In the genomic region with DNA sequence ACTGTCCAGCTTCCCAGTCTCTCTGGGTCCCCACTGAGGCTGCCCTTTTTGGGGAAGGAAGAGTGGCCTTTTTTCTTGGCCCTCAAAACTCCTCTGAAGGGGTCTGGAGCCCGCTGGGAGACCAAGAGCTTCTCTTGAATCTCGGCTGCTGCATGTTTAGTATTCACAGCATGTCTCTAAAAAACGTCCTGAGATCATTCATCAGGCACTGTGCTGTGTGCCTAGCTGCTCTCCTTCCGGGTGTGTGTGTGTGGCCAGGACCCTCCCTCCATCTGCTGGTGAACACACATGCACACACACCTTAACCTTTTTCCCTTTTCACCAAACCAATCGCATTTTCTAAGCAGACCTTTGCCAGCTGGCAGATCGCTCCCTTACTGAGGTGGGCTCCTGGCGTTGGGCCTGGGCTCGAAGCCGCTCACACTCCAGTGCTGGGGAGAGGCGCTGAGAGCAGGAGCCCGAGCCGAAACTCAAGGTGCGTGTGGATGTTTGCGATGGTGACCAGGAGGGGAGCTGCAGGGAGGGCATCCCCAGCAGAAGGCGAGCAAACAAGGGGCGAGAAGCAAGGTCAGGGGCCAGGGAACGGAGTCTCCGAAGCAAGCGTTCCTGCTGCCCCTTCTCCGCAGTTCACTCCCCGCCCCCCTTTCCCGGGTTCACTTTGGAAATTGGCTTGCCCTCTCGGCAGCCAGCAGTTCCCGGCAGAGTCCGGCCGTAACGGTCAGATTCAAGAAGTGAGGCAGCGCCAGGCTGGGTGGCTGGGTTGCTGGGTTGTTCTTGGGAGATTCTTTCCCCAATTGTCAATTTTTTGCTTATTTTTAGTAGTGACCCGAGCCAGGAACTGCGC, we compare ENCODE assay signal across 8 cellular contexts. TPM values are rescaled to one million over a fixed set of nuclear protein-coding genes. Genes with fewer than 3 reads are reported as not detected.
A peak's percentile ranks its signal among the peaks of the same experiment; 100 is the strongest.
DNase-seq lines count a peak whose midpoint lies in the region; ATAC-seq, FAIRE-seq and TF ChIP-seq lines count a peak whose summit lies in the region.

No MANE protein-coding gene starts in this region.

- no peak for TF ChIP-seq CTCF in right atrium auricular region (IDR thresholded peaks at IDR 0.05)

- WGBS in small intestine, 3 donors, result 7 to 38% (median 8%) methylated on average over 17 to 30 of the region's 30 CpGs

- peak overlapping the region; percentile 17 to 41 for H3K4me3 ChIP-seq in right atrium auricular region
- peak overlapping the region; percentile 36 to 40 for H3K4me3 ChIP-seq in small intestine (ENCODE audit: low read depth in 1 of 2, low read length in 2 of 2)

- no peaks in the 10 kb centered on the region for H3K36me3 ChIP-seq in right atrium auricular region
- H3K36me3 ChIP-seq in small intestine (ENCODE audit: control insufficient read depth in 2 of 2, insufficient read depth in 2 of 2, low read length in 2 of 2), result no peaks in the 10 kb centered on the region

- no peaks in the 10 kb centered on the region for H3K4me1 ChIP-seq in right atrium auricular region
- no peaks in the 10 kb centered on the region for H3K4me1 ChIP-seq in small intestine (ENCODE audit: control insufficient read depth in 2 of 2, insufficient read depth in 1 of 2, low read depth in 1 of 2, low read length in 1 of 2)

- H3K27me3 ChIP-seq in right atrium auricular region, result peaks cover 3% of the 10 kb centered on the region in 2 donors
- H3K27me3 ChIP-seq in small intestine (ENCODE audit: control insufficient read depth in 2 of 2, insufficient read depth in 2 of 2, low read length in 2 of 2), result peaks cover 0 to 4% of the 10 kb centered on the region in 2 donors

- DNase-seq in stimulated activated CD4-positive, alpha-beta T cell treated with anti-CD3 and anti-CD28 coated beads, Interleukin-15, amount 100 ng/mL, for 24 hours, result peak; percentile 5
- no peak for DNase-seq in stimulated activated CD4-positive, alpha-beta T cell treated with anti-CD3 and anti-CD28 coated beads, Interleukin-4, amount 100 ng/mL, for 4 hours
- DNase-seq in SKM-1 (lab: John Stamatoyannopoulos, UW; ENCODE audit: unreplicated experiment) (peak; percentile 10), right atrium auricular region (ENCODE audit: low spot score) (no peak), small intestine (no peak), hepatic stellate cell (ENCODE audit: low spot score) (no peak), SHP77 (lab: John Stamatoyannopoulos, UW) (no peak)

- H3K27ac ChIP-seq in right atrium auricular region (no peak overlapping the region), small intestine (ENCODE audit: low read depth in 1 of 2, low read length in 1 of 2) (no peak overlapping the region)

- no peak for FAIRE-seq in small intestine (lab: Jason Lieb, UNC)

- no peak for ATAC-seq in HG02678 (IDR thresholded peaks at IDR 0.05; ENCODE audit: unreplicated experiment)

- H3K9me3 ChIP-seq in right atrium auricular region (no peaks in the 10 kb centered on the region), small intestine (ENCODE audit: control insufficient read depth, low read depth) (no peaks in the 10 kb centered on the region)

RNA-seq across cellular contexts. Expression of a gene that starts 0.6 kb away (rescaled TPM):
- under 1 TPM in 1 of 2 donors, not detected in 1; 0.12 TPM for total RNA-seq in right atrium auricular region
- polyA plus RNA-seq in small intestine, result under 1 TPM in 1 of 3 donors, not detected in 2; 0.10 TPM

Comparison
In these comparisons a context has a peak if more than half of its experiments do, and no peak if none do; other contexts are left out.
1. DNase-seq: peak in stimulated activated CD4-positive, alpha-beta T cell treated with anti-CD3 and anti-CD28 coated beads, Interleukin-15, amount 100 ng/mL, for 24 hours (single experiment) and SKM-1 (single experiment); none in stimulated activated CD4-positive, alpha-beta T cell treated with anti-CD3 and anti-CD28 coated beads, Interleukin-4, amount 100 ng/mL, for 4 hours (0 of 2), right atrium auricular region (single experiment), small intestine (single experiment), hepatic stellate cell (single experiment) and SHP77 (0 of 2).